29 cellular contexts compared by ENCODE assay signal in the genomic region with DNA sequence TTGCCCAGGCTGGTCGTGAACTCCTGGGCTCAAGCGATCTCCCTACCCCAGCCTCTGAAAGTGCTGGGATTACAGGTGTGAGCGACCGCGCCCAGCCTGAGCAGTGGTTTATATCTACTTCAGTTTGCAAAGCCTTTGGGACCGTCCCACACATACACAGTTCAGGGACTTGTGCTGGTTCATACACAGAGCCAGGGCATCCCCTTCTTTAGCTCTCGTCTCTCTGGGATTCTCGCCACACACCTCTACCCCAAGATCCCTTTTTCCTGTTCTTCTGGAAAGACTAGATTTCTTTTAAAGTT. TPM values are rescaled to one million over a fixed set of nuclear protein-coding genes. Genes with fewer than 3 reads are reported as not detected.
A peak's percentile ranks its signal among the peaks of the same experiment; 100 is the strongest.
DNase-seq lines count a peak whose midpoint lies in the region; ATAC-seq and TF ChIP-seq lines count a peak whose summit lies in the region.
"Had no signal": no experiment of that assay in that cellular context is flagged by ENCODE, and none has a peak within 500 bp of the region (broad histone marks: within the 10 kb centered on the region; RNA-seq: fewer than 3 reads in every experiment).

No MANE protein-coding gene starts in this region.

- H4K20me1 ChIP-seq in BLaER1 treated with 17β-estradiol and CSF1 and Interleukin-3, amounts not matched to agents 10 nM and 100 nM = no peaks in the 10 kb centered on the region

- ATAC-seq in GM19463 (IDR thresholded peaks at IDR 0.05; ENCODE audit: unreplicated experiment) (peak; percentile 41), HG03565 (IDR thresholded peaks at IDR 0.05; ENCODE audit: unreplicated experiment) (no peak), foreskin keratinocyte (no peak)
- ATAC-seq: activated T-cell treated with anti-CD3 and anti-CD28 coated beads, Interleukin-2, amount 50 U/mL, for 72 hours; CD8-positive, alpha-beta T cell; esophagus mucosa; SK-N-SH treated with all-trans-retinoic acid at 6 μM for 48 hours had no signal

- peak overlapping the region in 6 of 11 experiments; percentile 20 to 44 (median 31); a peak in 5 of 22 replicates for H3K4me2 ChIP-seq in BLaER1 treated with 17β-estradiol and CSF1 and Interleukin-3, amounts not matched to agents 10 nM and 100 nM

- no peak overlapping the region for H3K4me3 Mint-ChIP-seq in nephron progenitor cell
- H3K4me3 Mint-ChIP-seq: activated T-cell treated with anti-CD3 and anti-CD28 coated beads, Interleukin-2, amount 50 U/mL, for 72 hours; CD8-positive, alpha-beta T cell; memory B cell; stimulated activated naive CD8-positive, alpha-beta T cell treated with anti-CD3 and anti-CD28 coated beads, Interleukin-15, Interleukin-2, amounts not matched to agents 100 ng/mL and 50 ng/mL, for 24 hours; T-helper 1 cell treated with Interleukin-12 subunit alpha and Interleukin-12 subunit beta and Interleukin-4 antibody, amounts not matched to agents 30 μg/mL and 1 μg/mL, for 36 hours had no signal

- H3K4me1 Mint-ChIP-seq in nephron progenitor cell = peaks cover 7% of the 10 kb centered on the region
- H3K4me1 Mint-ChIP-seq: memory B cell had no signal

- peaks cover 12 to 29% (median 15%) of the 10 kb centered on the region in 11 experiments for H3K9me3 ChIP-seq in BLaER1 treated with 17β-estradiol and CSF1 and Interleukin-3, amounts not matched to agents 10 nM and 100 nM (replicated peaks in 1 of 11)
- H3K9me3 ChIP-seq in colonic mucosa = no peaks in the 10 kb centered on the region
- H3K9me3 ChIP-seq: ascending aorta, thoracic aorta had no signal

- peaks cover 0 to 12% (median 7%) of the 10 kb centered on the region in 11 experiments; a peak in 8 of 22 replicates for H3K36me3 ChIP-seq in BLaER1 treated with 17β-estradiol and CSF1 and Interleukin-3, amounts not matched to agents 10 nM and 100 nM
- H3K36me3 ChIP-seq in colonic mucosa = no peaks in the 10 kb centered on the region
- H3K36me3 ChIP-seq: ascending aorta, heart left ventricle, thoracic aorta had no signal

- peak; percentile 49 for DNase-seq in colonic mucosa
- no peak for DNase-seq in nephron progenitor cell
- DNase-seq in activated CD4-positive, alpha-beta T cell treated with anti-CD3 and anti-CD28 coated beads, Interleukin-2, amount 50 U/mL, for 1 hour = no peak
- no peak for DNase-seq in iPS-NIHi7 (ENCODE audit: extremely low spot score)
- DNase-seq in foreskin keratinocyte = no peak
- DNase-seq: activated CD4-positive, alpha-beta T cell treated with anti-CD3 and anti-CD28 coated beads, Interleukin-2, amount 50 U/mL, for 48 hours; activated T-cell treated with anti-CD3 and anti-CD28 coated beads, Interleukin-2, amount 50 U/mL, for 72 hours; caudate nucleus; CD8-positive, alpha-beta T cell; dermis blood vessel endothelial cell; foreskin fibroblast; heart left ventricle; kidney glomerular epithelial cell; NCI-H1048; NCI-H1694; NCI-H82; right cardiac atrium; stimulated activated CD8-positive, alpha-beta memory T cell treated with anti-CD3 and anti-CD28 coated beads, Interleukin-4, amount 100 ng/mL, for 48 hours had no signal

- no peak overlapping the region for H3K4me3 ChIP-seq in BLaER1 treated with 17β-estradiol and CSF1 and Interleukin-3, amounts not matched to agents 10 nM and 100 nM
- no peak overlapping the region for H3K4me3 ChIP-seq in colonic mucosa
- H3K4me3 ChIP-seq: ascending aorta, heart left ventricle, thoracic aorta had no signal

- H3K27ac ChIP-seq in BLaER1 treated with 17β-estradiol and CSF1 and Interleukin-3, amounts not matched to agents 10 nM and 100 nM = peak overlapping the region in 4 of 11 experiments; percentile 2 to 27 (median 8); a peak in 2 of 22 replicates
- H3K27ac ChIP-seq in colonic mucosa (no peak overlapping the region), foreskin keratinocyte (no peak overlapping the region)
- H3K27ac ChIP-seq: ascending aorta, RWPE1, thoracic aorta had no signal

- no peaks in the 10 kb centered on the region for H3K27me3 Mint-ChIP-seq in nephron progenitor cell (ENCODE audit: low read depth, poor library complexity)
- H3K27me3 Mint-ChIP-seq: memory B cell had no signal

- H3K27me3 ChIP-seq in BLaER1 treated with 17β-estradiol and CSF1 and Interleukin-3, amounts not matched to agents 10 nM and 100 nM = no peaks in the 10 kb centered on the region
- H3K27me3 ChIP-seq in colonic mucosa = no peaks in the 10 kb centered on the region
- H3K27me3 ChIP-seq in foreskin keratinocyte = no peaks in the 10 kb centered on the region
- H3K27me3 ChIP-seq: ascending aorta, heart left ventricle had no signal

- TF ChIP-seq CTCF in colonic mucosa (IDR thresholded peaks at IDR 0.05) (no peak), nephron progenitor cell (IDR thresholded peaks at IDR 0.05) (no peak), foreskin keratinocyte (conservative IDR thresholded peaks at IDR 0.05) (no peak)

- H3K4me1 ChIP-seq in BLaER1 treated with 17β-estradiol and CSF1 and Interleukin-3, amounts not matched to agents 10 nM and 100 nM = peaks cover 0 to 27% (median 17%) of the 10 kb centered on the region in 10 experiments; a peak in 15 of 20 replicates
- H3K4me1 ChIP-seq in colonic mucosa (no peaks in the 10 kb centered on the region), foreskin keratinocyte (no peaks in the 10 kb centered on the region)
- H3K4me1 ChIP-seq: ascending aorta had no signal

- peaks cover 37% of the 10 kb centered on the region for H3K36me3 Mint-ChIP-seq in nephron progenitor cell (ENCODE audit: low read depth)
- H3K36me3 Mint-ChIP-seq: CD8-positive, alpha-beta T cell; memory B cell had no signal

- H3K9ac ChIP-seq in BLaER1 treated with 17β-estradiol and CSF1 and Interleukin-3, amounts not matched to agents 10 nM and 100 nM = no peak overlapping the region
- no peak overlapping the region for H3K9ac ChIP-seq in colonic mucosa (ENCODE audit: low read depth in 2 of 2, low read length in 2 of 2)

- intact Hi-C loops in colonic mucosa (cut with DNase I) = no loop called here

- peaks cover 18% of the 10 kb centered on the region for H3K9me3 Mint-ChIP-seq in nephron progenitor cell
- H3K9me3 Mint-ChIP-seq: T-helper 1 cell treated with Interleukin-12 subunit alpha and Interleukin-12 subunit beta and Interleukin-4 antibody, amounts not matched to agents 30 μg/mL and 1 μg/mL, for 36 hours had no signal

- H3K27ac Mint-ChIP-seq in nephron progenitor cell = peak overlapping the region; percentile 72
- H3K27ac Mint-ChIP-seq: activated T-cell treated with anti-CD3 and anti-CD28 coated beads, Interleukin-2, amount 50 U/mL, for 72 hours; CD8-positive, alpha-beta T cell; memory B cell; stimulated activated naive CD8-positive, alpha-beta T cell treated with anti-CD3 and anti-CD28 coated beads, Interleukin-15, Interleukin-2, amounts not matched to agents 100 ng/mL and 50 ng/mL, for 24 hours; T-helper 1 cell treated with Interleukin-12 subunit alpha and Interleukin-12 subunit beta and Interleukin-4 antibody, amounts not matched to agents 30 μg/mL and 1 μg/mL, for 36 hours had no signal

RNA-seq across cellular contexts. Expression of gene CAP2, which starts 12.5 kb away (rescaled TPM):
- 10 to 100 TPM in 1 of 2 donors, 1 to 10 TPM in 1; 2.7 to 10.4 TPM for total RNA-seq in colonic mucosa
- total RNA-seq in foreskin keratinocyte = 5.6 and 7.4 TPM in 2 replicates
- polyA plus RNA-seq in foreskin keratinocyte = 2.2 and 3.7 TPM in 2 replicates
- total RNA-seq: activated T-cell treated with anti-CD3 and anti-CD28 coated beads, Interleukin-2, amount 50 U/mL, for 72 hours; CD8-positive, alpha-beta T cell had no signal
